Comparison of ENCODE assay signal across 1 cellular context in the genomic region with DNA sequence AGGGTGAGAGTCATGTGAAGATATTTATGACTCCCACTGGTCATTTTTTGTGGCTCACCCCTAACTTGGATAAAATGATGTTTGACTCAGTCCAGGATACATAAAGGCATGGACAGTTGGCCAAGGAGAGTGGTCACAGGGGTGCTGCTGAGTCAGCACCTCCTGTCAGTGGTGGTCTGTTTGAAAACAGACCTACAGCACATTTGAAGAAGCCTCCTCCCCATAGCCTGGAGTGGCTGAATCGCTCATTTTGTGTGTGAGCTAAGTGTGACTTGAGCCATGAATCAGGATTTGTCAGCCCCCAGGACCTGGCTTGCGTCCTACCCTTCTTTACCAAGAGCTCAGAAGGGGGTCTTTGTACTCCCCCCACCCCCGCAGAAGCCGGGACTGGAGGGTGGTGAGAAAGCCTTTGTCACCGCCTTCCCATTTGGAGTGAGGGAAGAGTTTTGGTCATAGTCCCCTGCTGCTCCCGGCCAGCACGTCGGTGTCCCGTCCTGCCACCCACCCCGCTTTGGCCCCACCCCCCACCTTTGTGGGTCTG.
TF ChIP-seq lines count a peak whose summit lies in the region.

No MANE protein-coding gene starts in this region.

TF ChIP-seq in HEK293, 187 proteins besides CTCF, POLR2A, EP300 and RAD21 (continued from another document):
- TF ChIP-seq, protein P1, sequence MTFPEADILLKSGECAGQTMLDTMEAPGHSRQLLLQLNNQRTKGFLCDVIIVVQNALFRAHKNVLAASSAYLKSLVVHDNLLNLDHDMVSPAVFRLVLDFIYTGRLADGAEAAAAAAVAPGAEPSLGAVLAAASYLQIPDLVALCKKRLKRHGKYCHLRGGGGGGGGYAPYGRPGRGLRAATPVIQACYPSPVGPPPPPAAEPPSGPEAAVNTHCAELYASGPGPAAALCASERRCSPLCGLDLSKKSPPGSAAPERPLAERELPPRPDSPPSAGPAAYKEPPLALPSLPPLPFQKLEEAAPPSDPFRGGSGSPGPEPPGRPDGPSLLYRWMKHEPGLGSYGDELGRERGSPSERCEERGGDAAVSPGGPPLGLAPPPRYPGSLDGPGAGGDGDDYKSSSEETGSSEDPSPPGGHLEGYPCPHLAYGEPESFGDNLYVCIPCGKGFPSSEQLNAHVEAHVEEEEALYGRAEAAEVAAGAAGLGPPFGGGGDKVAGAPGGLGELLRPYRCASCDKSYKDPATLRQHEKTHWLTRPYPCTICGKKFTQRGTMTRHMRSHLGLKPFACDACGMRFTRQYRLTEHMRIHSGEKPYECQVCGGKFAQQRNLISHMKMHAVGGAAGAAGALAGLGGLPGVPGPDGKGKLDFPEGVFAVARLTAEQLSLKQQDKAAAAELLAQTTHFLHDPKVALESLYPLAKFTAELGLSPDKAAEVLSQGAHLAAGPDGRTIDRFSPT (tag by site-specific recombination; IDR thresholded peaks at IDR 0.05): peak; percentile 9; the same call in 1 of the 2 replicates
- TF ChIP-seq GLIS1 (tag by site-specific recombination; IDR thresholded peaks at IDR 0.05) (peak; percentile 98), ZNF571 (tag by site-specific recombination; IDR thresholded peaks at IDR 0.05) (no peak), IKZF3 (tag by site-specific recombination; IDR thresholded peaks at IDR 0.05) (peak; percentile 71; the same call in 1 of the 2 replicates)
- TF ChIP-seq, protein P2, sequence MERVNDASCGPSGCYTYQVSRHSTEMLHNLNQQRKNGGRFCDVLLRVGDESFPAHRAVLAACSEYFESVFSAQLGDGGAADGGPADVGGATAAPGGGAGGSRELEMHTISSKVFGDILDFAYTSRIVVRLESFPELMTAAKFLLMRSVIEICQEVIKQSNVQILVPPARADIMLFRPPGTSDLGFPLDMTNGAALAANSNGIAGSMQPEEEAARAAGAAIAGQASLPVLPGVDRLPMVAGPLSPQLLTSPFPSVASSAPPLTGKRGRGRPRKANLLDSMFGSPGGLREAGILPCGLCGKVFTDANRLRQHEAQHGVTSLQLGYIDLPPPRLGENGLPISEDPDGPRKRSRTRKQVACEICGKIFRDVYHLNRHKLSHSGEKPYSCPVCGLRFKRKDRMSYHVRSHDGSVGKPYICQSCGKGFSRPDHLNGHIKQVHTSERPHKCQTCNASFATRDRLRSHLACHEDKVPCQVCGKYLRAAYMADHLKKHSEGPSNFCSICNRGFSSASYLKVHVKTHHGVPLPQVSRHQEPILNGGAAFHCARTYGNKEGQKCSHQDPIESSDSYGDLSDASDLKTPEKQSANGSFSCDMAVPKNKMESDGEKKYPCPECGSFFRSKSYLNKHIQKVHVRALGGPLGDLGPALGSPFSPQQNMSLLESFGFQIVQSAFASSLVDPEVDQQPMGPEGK (tag by site-specific recombination; IDR thresholded peaks at IDR 0.05): peak; percentile 72; the same call in 1 of the 2 replicates
- TF ChIP-seq, protein P3, sequence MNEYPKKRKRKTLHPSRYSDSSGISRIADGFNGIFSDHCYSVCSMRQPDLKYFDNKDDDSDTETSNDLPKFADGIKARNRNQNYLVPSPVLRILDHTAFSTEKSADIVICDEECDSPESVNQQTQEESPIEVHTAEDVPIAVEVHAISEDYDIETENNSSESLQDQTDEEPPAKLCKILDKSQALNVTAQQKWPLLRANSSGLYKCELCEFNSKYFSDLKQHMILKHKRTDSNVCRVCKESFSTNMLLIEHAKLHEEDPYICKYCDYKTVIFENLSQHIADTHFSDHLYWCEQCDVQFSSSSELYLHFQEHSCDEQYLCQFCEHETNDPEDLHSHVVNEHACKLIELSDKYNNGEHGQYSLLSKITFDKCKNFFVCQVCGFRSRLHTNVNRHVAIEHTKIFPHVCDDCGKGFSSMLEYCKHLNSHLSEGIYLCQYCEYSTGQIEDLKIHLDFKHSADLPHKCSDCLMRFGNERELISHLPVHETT (tag by site-specific recombination; IDR thresholded peaks at IDR 0.05): peak; percentile 43; the same call in 1 of the 2 replicates
